In the genomic region with DNA sequence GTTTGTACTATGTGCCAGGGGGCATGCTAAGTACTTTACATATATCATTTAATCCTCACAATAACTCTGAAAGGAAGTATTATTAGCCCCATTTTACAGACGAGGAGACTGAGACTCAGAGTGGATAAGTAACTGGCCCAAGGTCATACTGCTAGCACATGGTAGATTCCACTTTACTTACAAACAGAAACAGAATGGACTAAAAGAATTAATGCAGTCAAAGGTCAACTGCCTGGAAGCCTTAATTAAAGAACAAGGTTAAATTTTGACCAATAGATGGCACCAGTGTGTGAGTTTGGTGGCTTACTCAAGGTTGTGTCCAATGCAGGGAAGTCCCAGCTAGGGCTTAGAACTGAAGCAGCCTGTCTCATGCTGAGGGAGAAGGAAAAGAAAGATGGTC, we compare ENCODE assay signal across 8 cellular contexts. TPM values are rescaled to one million over a fixed set of nuclear protein-coding genes. Genes with fewer than 3 reads are reported as not detected.
DNase-seq lines count a peak whose midpoint lies in the region; ATAC-seq and TF ChIP-seq lines count a peak whose summit lies in the region.

No MANE protein-coding gene starts in this region.

- H3K4me2 ChIP-seq in H9 (ENCODE audit: insufficient read depth, insufficient read length, low read length) (no peak overlapping the region), MM.1S (ENCODE audit: low read depth, low read length) (no peak overlapping the region)

- H3F3A ChIP-seq in MM.1S (ENCODE audit: insufficient read depth, low read length): no peaks in the 10 kb centered on the region

- TF ChIP-seq CTCF in H9 (conservative IDR thresholded peaks at IDR 0.05) (peak; percentile 62), MM.1S (IDR thresholded peaks at IDR 0.05; ENCODE audit: low read length) (peak; percentile 56), VCaP (conservative IDR thresholded peaks at IDR 0.05) (peak; percentile 54)

- no peaks in the 10 kb centered on the region for H3K23me2 ChIP-seq in H9 (ENCODE audit: insufficient read length, low read depth, low read length, poor library complexity, severe bottlenecking)

- no peak overlapping the region for H3K23ac ChIP-seq in H9 (ENCODE audit: insufficient read length, low read depth, low read length)

- H2BK20ac ChIP-seq in H9 (ENCODE audit: low read depth, low read length, poor library complexity, severe bottlenecking): no peak overlapping the region

- no peak overlapping the region for H3K18ac ChIP-seq in H9 (ENCODE audit: insufficient read length, low read depth, low read length)

- ATAC-seq in GM19455 (IDR thresholded peaks at IDR 0.05; ENCODE audit: unreplicated experiment): no peak

- H2BK5ac ChIP-seq in H9 (ENCODE audit: insufficient read length, low read length): no peak overlapping the region

- H3K14ac ChIP-seq in H9 (ENCODE audit: insufficient read depth, low read length): no peak overlapping the region

- H4K91ac ChIP-seq in H9 (ENCODE audit: insufficient read length, low read depth, low read length): no peak overlapping the region

- H3K9ac ChIP-seq in H9 (ENCODE audit: extremely low read depth, insufficient read length, low read length) (no peak overlapping the region), MM.1S (ENCODE audit: low read length) (no peak overlapping the region)

- H2BK120ac ChIP-seq in H9 (ENCODE audit: low read depth, low read length, poor library complexity, severe bottlenecking): no peak overlapping the region

- H3K79me2 ChIP-seq in H9 (ENCODE audit: insufficient read depth, low read length) (no peaks in the 10 kb centered on the region), MM.1S (ENCODE audit: low read length) (no peaks in the 10 kb centered on the region)

- no peaks in the 10 kb centered on the region for H3K27me3 ChIP-seq in H9 (ENCODE audit: insufficient read depth, low read length)
- no peaks in the 10 kb centered on the region for H3K27me3 ChIP-seq in MM.1S (replicated peaks; ENCODE audit: insufficient read depth, low read length)

- no peaks in the 10 kb centered on the region for H3K9me2 ChIP-seq in MM.1S (replicated peaks; ENCODE audit: insufficient read depth, low read length)

- H3K27ac ChIP-seq in H9 (ENCODE audit: insufficient read length, low read depth, low read length) (no peak overlapping the region), MM.1S (ENCODE audit: low read length) (no peak overlapping the region), VCaP (no peak overlapping the region)

- WGBS in H9 (ENCODE audit: extremely low coverage, insufficient read length, low lambda C conversion rate): no CpG with 5 or more reads among the region's 1 CpG

- no peak overlapping the region for H3K27ac Mint-ChIP-seq in H9

- DNase-seq in stimulated activated CD4-positive, alpha-beta T cell treated with anti-CD3 and anti-CD28 coated beads, Interleukin-15, amount 100 ng/mL, for 24 hours: peak; percentile 2
- DNase-seq in stimulated activated CD4-positive, alpha-beta T cell treated with anti-CD3 and anti-CD28 coated beads, Interleukin-1b, Interleukin-23, amount 100 ng/mL, for 48 hours: no peak
- DNase-seq in H9 (no peak), MM.1S (peak; percentile 67), iris pigment epithelial cell (ENCODE audit: low read depth) (peak; percentile 63), DMS153 (lab: John Stamatoyannopoulos, UW) (no peak)

- no peak overlapping the region for H3T11ph ChIP-seq in H9 (ENCODE audit: low read length)

- no peaks in the 10 kb centered on the region for H4K20me1 ChIP-seq in H9 (ENCODE audit: control insufficient read depth, insufficient read depth, insufficient read length)
- H4K20me1 ChIP-seq in MM.1S (ENCODE audit: insufficient read depth, low read length): no peaks in the 10 kb centered on the region

- H3K9me3 Mint-ChIP-seq in H9: peaks cover 0 to 57% of the 10 kb centered on the region in 2 experiments; a peak in 2 of 5 replicates

- H3K56ac ChIP-seq in H9 (ENCODE audit: insufficient read length, low read depth, low read length): no peak overlapping the region

- no peak overlapping the region for H2BK15ac ChIP-seq in H9 (ENCODE audit: low read depth, low read length)

- H3K4me1 Mint-ChIP-seq in H9: peaks cover 9 to 15% of the 10 kb centered on the region in 2 experiments

- no peak overlapping the region for H4K5ac ChIP-seq in H9 (ENCODE audit: insufficient read length, low read depth, low read length)

- no peak overlapping the region for H3K4me3 ChIP-seq in MM.1S (ENCODE audit: low read length)

- H2BK12ac ChIP-seq in H9 (ENCODE audit: insufficient read length, low read depth, low read length): no peak overlapping the region

- no peaks in the 10 kb centered on the region for H3K79me1 ChIP-seq in H9 (ENCODE audit: insufficient read depth, low read depth, low read length, poor library complexity, severe bottlenecking)

- no peak overlapping the region for H4K8ac ChIP-seq in H9 (replicated peaks; ENCODE audit: insufficient read length, low read depth, low read length)

- H3K9me3 ChIP-seq in H9 (ENCODE audit: control insufficient read depth, low read depth, low read length) (no peaks in the 10 kb centered on the region), MM.1S (replicated peaks; ENCODE audit: insufficient read depth, low read length) (no peaks in the 10 kb centered on the region)

- H3K4me1 ChIP-seq in H9 (ENCODE audit: insufficient read depth, low read length) (no peaks in the 10 kb centered on the region), MM.1S (ENCODE audit: low read length) (no peaks in the 10 kb centered on the region)

- H2AK5ac ChIP-seq in H9 (ENCODE audit: insufficient read length, low read length): no peak overlapping the region

- no peaks in the 10 kb centered on the region for H3K36me3 ChIP-seq in MM.1S (replicated peaks; ENCODE audit: insufficient read depth, low read length)

- H3K27me3 Mint-ChIP-seq in H9 (ENCODE audit: low read depth): no peaks in the 10 kb centered on the region; the same call in 1 of the 2 replicates

- H2AFZ ChIP-seq in H9 (ENCODE audit: low read length) (no peak overlapping the region), MM.1S (ENCODE audit: low read length) (no peak overlapping the region)

- H3K4me3 Mint-ChIP-seq in H9: no peak overlapping the region

- H3K36me3 Mint-ChIP-seq in H9 (ENCODE audit: insufficient read depth in 1 of 3, low read depth in 3 of 3): no peaks in the 10 kb centered on the region; a peak in 1 of 7 replicates

- H3K4ac ChIP-seq in H9 (ENCODE audit: low read depth, low read length): no peak overlapping the region

RNA-seq across cellular contexts. Expression of gene RIPPLY1, which starts 4.7 kb away (rescaled TPM):
- total RNA-seq in H9 (2021): not detected in 2 replicates

RNA-seq across cellular contexts. Expression of gene CLDN2, which starts 21.7 kb away (rescaled TPM):
- not detected in 2 replicates for total RNA-seq in H9 (2021)

Comparison
In these comparisons a context has a peak if more than half of its experiments do, and no peak if none do; other contexts are left out.
1. DNase-seq: peak in stimulated activated CD4-positive, alpha-beta T cell treated with anti-CD3 and anti-CD28 coated beads, Interleukin-15, amount 100 ng/mL, for 24 hours (single experiment), MM.1S (single experiment) and iris pigment epithelial cell (single experiment); none in stimulated activated CD4-positive, alpha-beta T cell treated with anti-CD3 and anti-CD28 coated beads, Interleukin-1b, Interleukin-23, amount 100 ng/mL, for 48 hours (single experiment), H9 (single experiment) and DMS153 (single experiment).
2. Peak in every context shown above with its lines, with median percentiles within 50 percentile points of each other: CTCF ChIP-seq.